Comparison of ENCODE assay signal across 1 cellular context in genomic region chrX:120308959-120309872, GRCh38.
TF ChIP-seq lines count a peak whose summit lies in the region.

No MANE protein-coding gene starts in this region.

TF ChIP-seq in HEK293, 187 proteins besides CTCF, POLR2A, EP300 and RAD21 (continued from another document):
- TF ChIP-seq INSM2 (tag by site-specific recombination; IDR thresholded peaks at IDR 0.05) (peak; percentile 70; the same call in 1 of the 2 replicates), ZNF366 (tag by site-specific recombination; conservative IDR thresholded peaks at IDR 0.05) (peak; percentile 89), ZNF16 (tag by site-specific recombination; IDR thresholded peaks at IDR 0.05; ENCODE audit: low read depth) (no peak)
